8 cellular contexts compared by ENCODE assay signal in the genomic region with DNA sequence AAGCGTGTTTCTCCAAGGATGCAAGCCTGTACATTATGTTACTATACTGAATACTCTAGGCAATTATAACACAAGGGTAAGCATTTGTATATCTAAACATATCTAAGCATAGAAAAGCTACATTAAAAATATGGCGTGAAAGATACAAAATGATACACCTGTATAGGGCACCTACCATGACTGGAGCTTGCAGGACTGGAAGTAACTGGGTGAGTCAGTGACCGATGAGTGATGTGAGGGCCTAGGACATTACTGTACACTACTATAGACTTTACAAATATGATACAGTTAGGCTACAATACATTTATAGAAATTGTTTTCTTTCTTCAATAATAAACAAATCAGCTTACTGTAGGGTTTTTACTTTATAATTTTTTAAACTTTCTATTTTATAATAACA.
"Had no signal": no experiment of that assay in that cellular context is flagged by ENCODE, and none has a peak within 500 bp of the region (broad histone marks: within the 10 kb centered on the region; RNA-seq: fewer than 3 reads in every experiment).

No MANE protein-coding gene starts in this region.

- H3K4me1 ChIP-seq: HAP-1 had no signal

- H3K27ac ChIP-seq: GM23248 had no signal

- H2AFZ ChIP-seq: GM23248 had no signal

- ATAC-seq: HCT116, K562 had no signal

- DNase-seq: GM23248, GOT3, H7, HFFc6, IMR-90 had no signal

- H3K36me3 ChIP-seq: HAP-1 had no signal

- H3K9ac ChIP-seq: GM23248 had no signal

- H3K4me3 ChIP-seq: GM23248, HAP-1, K562 had no signal

- H3K9me3 ChIP-seq: HAP-1 had no signal
